Comparison of ENCODE assay signal across 35 cellular contexts in the genomic region with DNA sequence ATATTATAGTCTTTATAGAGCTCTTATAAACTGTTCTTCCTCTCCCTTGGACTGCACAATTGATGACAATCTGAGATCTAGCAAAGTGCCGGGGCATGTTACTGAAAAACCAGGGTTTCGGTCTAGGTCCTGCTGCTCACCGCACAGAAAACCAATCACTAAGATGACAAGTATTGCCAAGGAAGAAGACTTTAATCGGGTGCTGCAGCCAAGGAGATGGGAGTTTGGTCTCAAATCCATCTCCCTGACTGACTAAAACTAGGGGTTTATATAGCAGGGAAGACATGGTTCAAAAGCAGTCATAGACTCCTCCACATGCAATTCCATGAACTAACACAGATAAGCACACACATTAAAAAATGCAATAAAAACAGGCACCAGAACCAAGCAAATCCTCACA.
A peak's percentile ranks its signal among the peaks of the same experiment; 100 is the strongest.
DNase-seq lines count a peak whose midpoint lies in the region; ATAC-seq, FAIRE-seq and TF ChIP-seq lines count a peak whose summit lies in the region.
"Had no signal": no experiment of that assay in that cellular context is flagged by ENCODE, and none has a peak within 500 bp of the region (broad histone marks: within the 10 kb centered on the region; RNA-seq: fewer than 3 reads in every experiment).

No MANE protein-coding gene starts in this region.

- TF ChIP-seq EP300 in HepG2 (IDR thresholded peaks at IDR 0.05; ENCODE audit: low read depth in 2 of 2, low read length in 2 of 2) (no peak), HepG2 (CRISPR knock-in tag; IDR thresholded peaks at IDR 0.05; ENCODE audit: borderline replicate concordance) (no peak)

- H3K4me2 ChIP-seq in HepG2 (ENCODE audit: low read depth, low read length), result no peak overlapping the region
- H3K4me2 ChIP-seq: A549; BLaER1; BLaER1 treated with 17β-estradiol and CSF1 and Interleukin-3, amounts not matched to agents 10 nM and 100 nM had no signal

- TF ChIP-seq POLR2A in HepG2 (IDR thresholded peaks at IDR 0.05; ENCODE audit: insufficient read depth in 1 of 2, low read depth in 2 of 2, low read length in 2 of 2) (no peak), right lobe of liver (IDR thresholded peaks at IDR 0.05) (no peak)

- H3K27ac ChIP-seq in HepG2 (ENCODE audit: extremely low read length, insufficient read depth, low read length), result no peak overlapping the region
- H3K27ac ChIP-seq in right lobe of liver, result no peak overlapping the region
- H3K27ac ChIP-seq in HEK293 (ENCODE audit: extremely low read depth, low read depth, low read length), result no peak overlapping the region
- H3K27ac ChIP-seq: 22Rv1; A549; BLaER1; BLaER1 treated with 17β-estradiol and CSF1 and Interleukin-3, amounts not matched to agents 10 nM and 100 nM; C4-2B had no signal

- no peaks in the 10 kb centered on the region for H3K4me1 Mint-ChIP-seq in activated T-cell treated with anti-CD3 and anti-CD28 coated beads, Interleukin-2, amount 50 U/mL, for 72 hours (ENCODE audit: low read depth)
- no peaks in the 10 kb centered on the region for H3K4me1 Mint-ChIP-seq in activated T-cell treated with anti-CD3 and anti-CD28 coated beads, Interleukin-2, amount 50 U/mL, for 24 hours (ENCODE audit: low read depth)
- H3K4me1 Mint-ChIP-seq: B cell; CD14-positive monocyte; CD4-positive, alpha-beta memory T cell; CD4-positive, CD25-positive, alpha-beta regulatory T cell; CD8-positive, alpha-beta memory T cell had no signal

- H3K9me3 ChIP-seq in HepG2 (ENCODE audit: low read length) (peaks cover 18% of the 10 kb centered on the region), right lobe of liver (no peaks in the 10 kb centered on the region), HEK293 (ENCODE audit: control insufficient read depth, insufficient read depth, low read depth, low read length) (no peaks in the 10 kb centered on the region)
- H3K9me3 ChIP-seq: BE2C, Caco-2 had no signal

- H3K9me3 Mint-ChIP-seq in activated T-cell treated with anti-CD3 and anti-CD28 coated beads, Interleukin-2, amount 50 U/mL, for 72 hours, result peaks cover 2 to 8% of the 10 kb centered on the region in 2 donors
- H3K9me3 Mint-ChIP-seq in activated T-cell treated with anti-CD3 and anti-CD28 coated beads, Interleukin-2, amount 50 U/mL, for 24 hours, result peaks cover 14% of the 10 kb centered on the region

- H3K4me3 ChIP-seq in HepG2 (replicated peaks in 1 of 3; ENCODE audit: insufficient read depth in 1 of 3, low read depth in 2 of 3, low read length in 3 of 3), result no peak overlapping the region
- H3K4me3 ChIP-seq in right lobe of liver, result no peak overlapping the region
- H3K4me3 ChIP-seq in HEK293 (ENCODE audit: low read depth, low read length), result no peak overlapping the region
- H3K4me3 ChIP-seq: A549; BLaER1; BLaER1 treated with 17β-estradiol and CSF1 and Interleukin-3, amounts not matched to agents 10 nM and 100 nM had no signal

- BruUV-seq in HepG2 (replicated peaks; lab: Mats Ljungman, UMichigan), result no TSS peak

- H3K4me3 Mint-ChIP-seq in activated T-cell treated with anti-CD3 and anti-CD28 coated beads, Interleukin-2, amount 50 U/mL, for 72 hours, result no peak overlapping the region
- no peak overlapping the region for H3K4me3 Mint-ChIP-seq in activated T-cell treated with anti-CD3 and anti-CD28 coated beads, Interleukin-2, amount 50 U/mL, for 24 hours
- H3K4me3 Mint-ChIP-seq: B cell; CD14-positive monocyte; CD4-positive, alpha-beta memory T cell; CD4-positive, alpha-beta T cell; CD4-positive, CD25-positive, alpha-beta regulatory T cell; CD8-positive, alpha-beta memory T cell; CD8-positive, alpha-beta T cell had no signal

- H3K36me3 ChIP-seq in HepG2 (replicated peaks in 1 of 2; ENCODE audit: control insufficient read depth in 1 of 2, insufficient read depth in 2 of 2, low read length in 2 of 2) (no peaks in the 10 kb centered on the region), right lobe of liver (no peaks in the 10 kb centered on the region), HEK293 (ENCODE audit: control insufficient read depth in 2 of 2, insufficient read depth in 1 of 2, low read length in 2 of 2) (no peaks in the 10 kb centered on the region)
- H3K36me3 ChIP-seq: BE2C, BLaER1 had no signal

- no peaks in the 10 kb centered on the region for H3K27me3 Mint-ChIP-seq in activated T-cell treated with anti-CD3 and anti-CD28 coated beads, Interleukin-2, amount 50 U/mL, for 72 hours (ENCODE audit: low read depth)
- H3K27me3 Mint-ChIP-seq in activated T-cell treated with anti-CD3 and anti-CD28 coated beads, Interleukin-2, amount 50 U/mL, for 24 hours, result no peaks in the 10 kb centered on the region
- H3K27me3 Mint-ChIP-seq: B cell; CD4-positive, alpha-beta memory T cell; CD4-positive, alpha-beta T cell; CD4-positive, CD25-positive, alpha-beta regulatory T cell; CD8-positive, alpha-beta memory T cell had no signal

- H3K36me3 Mint-ChIP-seq in activated T-cell treated with anti-CD3 and anti-CD28 coated beads, Interleukin-2, amount 50 U/mL, for 72 hours (ENCODE audit: insufficient read depth in 2 of 2), result peaks cover 0 to 3% of the 10 kb centered on the region in 2 donors
- H3K36me3 Mint-ChIP-seq in activated T-cell treated with anti-CD3 and anti-CD28 coated beads, Interleukin-2, amount 50 U/mL, for 24 hours (ENCODE audit: low read depth), result no peaks in the 10 kb centered on the region
- H3K36me3 Mint-ChIP-seq: CD14-positive monocyte; CD4-positive, alpha-beta memory T cell; CD4-positive, CD25-positive, alpha-beta regulatory T cell; CD8-positive, alpha-beta memory T cell; CD8-positive, alpha-beta T cell had no signal

- WGBS in HepG2 (ENCODE audit: low lambda C conversion rate), result 25% methylated on average over 4 of the region's 4 CpGs
- 68% methylated on average over 4 of the region's 4 CpGs for WGBS in right lobe of liver (ENCODE audit: insufficient coverage, low coverage, low lambda C conversion rate, missing lambda C conversion rate)

- no peak for FAIRE-seq in HepG2 (lab: Jason Lieb, UNC)
- FAIRE-seq: A204.1, A549, D721Med had no signal

- no peak overlapping the region for H3K9ac ChIP-seq in HepG2 (ENCODE audit: insufficient read depth, low read depth, low read length)
- H3K9ac ChIP-seq: BLaER1; BLaER1 treated with 17β-estradiol and CSF1 and Interleukin-3, amounts not matched to agents 10 nM and 100 nM had no signal

- peak overlapping the region; percentile 60 for H3K27ac Mint-ChIP-seq in activated T-cell treated with anti-CD3 and anti-CD28 coated beads, Interleukin-2, amount 50 U/mL, for 72 hours
- H3K27ac Mint-ChIP-seq in activated T-cell treated with anti-CD3 and anti-CD28 coated beads, Interleukin-2, amount 50 U/mL, for 24 hours, result no peak overlapping the region
- H3K27ac Mint-ChIP-seq: B cell; CD14-positive monocyte; CD4-positive, alpha-beta memory T cell; CD4-positive, alpha-beta T cell; CD4-positive, CD25-positive, alpha-beta regulatory T cell; CD8-positive, alpha-beta memory T cell; CD8-positive, alpha-beta T cell had no signal

- no peak for DNase-seq in activated T-cell treated with anti-CD3 and anti-CD28 coated beads, Interleukin-2, amount 50 U/mL, for 72 hours
- DNase-seq in activated T-cell treated with anti-CD3 and anti-CD28 coated beads, Interleukin-2, amount 50 U/mL, for 24 hours, result no peak
- DNase-seq in HepG2 (ENCODE audit: low spot score) (no peak), right lobe of liver (no peak)
- no peak for DNase-seq in activated effector memory CD4-positive, alpha-beta T cell treated with anti-CD3 and anti-CD28 coated beads, Interleukin-2, amount 50 U/mL, for 16 hours
- DNase-seq: 8988T; ACHN; AML-193; BE2C; C1 segment of cervical spinal cord; Caco-2; Calu3; CD4-positive, alpha-beta memory T cell; CD4-positive, alpha-beta T cell; CD4-positive, CD25-positive, alpha-beta regulatory T cell; CD8-positive, alpha-beta memory T cell; CD8-positive, alpha-beta T cell; COR-L47; DMS 273 treated with DMSO at 0.1 percent for 48 hours; DMS153; DMS53; DMS79; DMS79 treated with DMSO at 0.1 percent for 48 hours; DND-41; EL had no signal

- TF ChIP-seq CTCF in HepG2 (CRISPR knock-in tag; IDR thresholded peaks at IDR 0.05) (no peak), right lobe of liver (IDR thresholded peaks at IDR 0.05) (no peak), HEK293 (tag by site-specific recombination; IDR thresholded peaks at IDR 0.05) (no peak)

- no peaks in the 10 kb centered on the region for H4K20me1 ChIP-seq in HepG2 (ENCODE audit: insufficient read depth, low read length)
- H4K20me1 ChIP-seq: BLaER1; BLaER1 treated with 17β-estradiol and CSF1 and Interleukin-3, amounts not matched to agents 10 nM and 100 nM had no signal

- in situ Hi-C loops in HepG2 (cut with HindIII; ENCODE audit: extremely low pct_ligation_motif_present, low pct_unique_long_range_greater_than_20kb), result no loop called here

- POLR2A ChIA-PET in HepG2 (lab: Yijun Ruan, JAX) (no interaction called here), HEK293 (lab: Yijun Ruan, JAX) (no interaction called here)

- no peak for TF ChIP-seq RAD21 in HepG2 (CRISPR knock-in tag; IDR thresholded peaks at IDR 0.05)

- H2AFZ ChIP-seq in HepG2 (ENCODE audit: low read length), result no peak overlapping the region

- H3K79me2 ChIP-seq in HepG2 (ENCODE audit: insufficient read depth, low read length), result no peaks in the 10 kb centered on the region

- CTCF ChIA-PET in HepG2 (lab: Yijun Ruan, JAX; ENCODE audit: low intra/inter-chr PET ratio, low total read pairs) (no interaction called here), HEK293 (lab: Yijun Ruan, JAX) (no interaction called here)

- ATAC-seq in activated T-cell treated with anti-CD3 and anti-CD28 coated beads, Interleukin-2, amount 50 U/mL, for 72 hours (replicated peaks in 1 of 2), result no peak
- ATAC-seq in HepG2 (no peak), right lobe of liver (no peak)
- ATAC-seq: A549; CD8-positive, alpha-beta T cell had no signal

- H3K27me3 ChIP-seq in HepG2 (ENCODE audit: control insufficient read depth in 1 of 2, insufficient read depth in 2 of 2, low read length in 2 of 2) (no peaks in the 10 kb centered on the region), right lobe of liver (no peaks in the 10 kb centered on the region)
- H3K27me3 ChIP-seq: BE2C; BLaER1; BLaER1 treated with 17β-estradiol and CSF1 and Interleukin-3, amounts not matched to agents 10 nM and 100 nM had no signal

- intact Hi-C loops in HepG2 (cut with micrococcal nuclease; ENCODE audit: unreplicated experiment) (no loop called here), right lobe of liver (cut with DNase I) (no loop called here)

- H3K4me1 ChIP-seq in HepG2 (ENCODE audit: insufficient read depth, low read length) (no peaks in the 10 kb centered on the region), right lobe of liver (no peaks in the 10 kb centered on the region), HEK293 (ENCODE audit: control insufficient read depth, insufficient read depth, low read length) (no peaks in the 10 kb centered on the region)
- H3K4me1 ChIP-seq: A549; BE2C; BLaER1; BLaER1 treated with 17β-estradiol and CSF1 and Interleukin-3, amounts not matched to agents 10 nM and 100 nM; Caco-2 had no signal

TF ChIP-seq in HEK293, 187 proteins besides CTCF, POLR2A, EP300 and RAD21:
- TF ChIP-seq SETDB1 (IDR thresholded peaks at IDR 0.05; ENCODE audit: insufficient read length, low read length), result peak; percentile 30
- TF ChIP-seq ZSCAN30 (tag by site-specific recombination; IDR thresholded peaks at IDR 0.05), result no peak
